21 cellular contexts compared by ENCODE assay signal in genomic region chr4:87805971-87806370, GRCh38. TPM values are rescaled to one million over a fixed set of nuclear protein-coding genes. Genes with fewer than 3 reads are reported as not detected.
DNase-seq lines count a peak whose midpoint lies in the region; ATAC-seq, FAIRE-seq and TF ChIP-seq lines count a peak whose summit lies in the region.
"Had no signal": no experiment of that assay in that cellular context is flagged by ENCODE, and none has a peak within 500 bp of the region (broad histone marks: within the 10 kb centered on the region; RNA-seq: fewer than 3 reads in every experiment).

No MANE protein-coding gene starts in this region.

- no peaks in the 10 kb centered on the region for H3K27me3 ChIP-seq in PC-3 (ENCODE audit: low read length)
- no peaks in the 10 kb centered on the region for H3K27me3 ChIP-seq in fibroblast of lung (ENCODE audit: control insufficient read depth, insufficient read depth, low read length)
- no peaks in the 10 kb centered on the region for H3K27me3 ChIP-seq in dorsolateral prefrontal cortex
- H3K27me3 ChIP-seq: body of pancreas, esophagus muscularis mucosa had no signal

- no peak for FAIRE-seq in urothelium cell line (lab: Jason Lieb, UNC)

- H3K9me3 ChIP-seq in PC-3 (ENCODE audit: low read length) (no peaks in the 10 kb centered on the region), fibroblast of lung (ENCODE audit: control insufficient read depth, insufficient read depth, low read depth, low read length) (no peaks in the 10 kb centered on the region)
- H3K9me3 ChIP-seq: body of pancreas, esophagus muscularis mucosa, prostate gland had no signal

- H3K9me2 ChIP-seq in PC-3 (replicated peaks; ENCODE audit: low read length): no peaks in the 10 kb centered on the region

- CTCF ChIA-PET in PC-3 (lab: Charles Lee): no interaction called here

- no peak; the same call in 1 of the 2 replicates for ATAC-seq in PC-3
- ATAC-seq: body of pancreas; natural killer cell treated with Interleukin-12 subunit alpha and Interleukin-12 subunit beta and Interleukin-15 and Interleukin-18, amount 100 ng/mL, for 72 hours had no signal

- no peaks in the 10 kb centered on the region for H3K36me3 ChIP-seq in PC-3 (ENCODE audit: low read depth, low read length)
- no peaks in the 10 kb centered on the region for H3K36me3 ChIP-seq in fibroblast of lung (ENCODE audit: control insufficient read depth, insufficient read depth, low read length)
- H3K36me3 ChIP-seq: esophagus muscularis mucosa, prostate gland had no signal

- DNase-seq in HS-27A (ENCODE audit: low read depth): peak; percentile 52
- peak; percentile 49 for DNase-seq in PC-3
- DNase-seq in fibroblast of lung (ENCODE audit: low read depth in 2 of 2): peak; percentile 11 to 43
- DNase-seq in urothelium cell line (ENCODE audit: low spot score): peak; percentile 8
- DNase-seq in dorsolateral prefrontal cortex: no peak
- DNase-seq in posterior vena cava (ENCODE audit: low spot score): no peak
- no peak for DNase-seq in NCI-H146 (lab: John Stamatoyannopoulos, UW)
- DNase-seq: activated naive CD4-positive, alpha-beta T cell treated with anti-CD3 and anti-CD28 coated beads, Interleukin-2, amount 10 ng/mL, durations not matched to agents 7 days and 5 days; activated T-cell treated with anti-CD3 and anti-CD28 coated beads, Interleukin-2, amount 50 U/mL, for 1 hour; body of pancreas; DMS153; hippocampal formation; NCI-H187 treated with DMSO at 0.1 percent for 48 hours; NCI-H524 had no signal

- H3K4me1 ChIP-seq in PC-3 (ENCODE audit: insufficient read depth, low read length) (peaks cover 10% of the 10 kb centered on the region), fibroblast of lung (ENCODE audit: control insufficient read depth, extremely low read depth, insufficient read depth, low read length) (no peaks in the 10 kb centered on the region)
- H3K4me1 ChIP-seq: body of pancreas, esophagus muscularis mucosa, prostate gland had no signal

- H4K20me1 ChIP-seq in PC-3 (ENCODE audit: low read length) (no peaks in the 10 kb centered on the region), fibroblast of lung (ENCODE audit: control insufficient read depth, extremely low read depth, insufficient read depth, low read length) (no peaks in the 10 kb centered on the region)

- no peak overlapping the region for H2AFZ ChIP-seq in PC-3 (ENCODE audit: low read length)
- no peak overlapping the region for H2AFZ ChIP-seq in fibroblast of lung (ENCODE audit: low read length)

- peaks cover 6% of the 10 kb centered on the region for H3F3A ChIP-seq in PC-3 (ENCODE audit: low read length, unreplicated experiment)

- no peaks in the 10 kb centered on the region for H3K79me2 ChIP-seq in PC-3 (ENCODE audit: low read length)
- H3K79me2 ChIP-seq in fibroblast of lung (ENCODE audit: control insufficient read depth, insufficient read depth, low read length): no peaks in the 10 kb centered on the region

- POLR2A ChIA-PET in PC-3 (lab: Charles Lee; ENCODE audit: unreplicated experiment): no interaction called here

- no peak overlapping the region for H3K27ac ChIP-seq in PC-3 (ENCODE audit: low read length)
- H3K27ac ChIP-seq in fibroblast of lung (ENCODE audit: insufficient read depth, low read length): no peak overlapping the region
- H3K27ac ChIP-seq in dorsolateral prefrontal cortex: no peak overlapping the region
- H3K27ac ChIP-seq: body of pancreas, esophagus muscularis mucosa, prostate gland had no signal

- BruUV-seq in PC-3 (replicated peaks; lab: Mats Ljungman, UMichigan): no TSS peak

- TF ChIP-seq CTCF in PC-3 (conservative IDR thresholded peaks at IDR 0.05; ENCODE audit: low read depth, low read length): no peak
- no peak for TF ChIP-seq CTCF in fibroblast of lung (conservative IDR thresholded peaks at IDR 0.05 in 1 of 2, IDR thresholded peaks at IDR 0.05 in 1 of 2; ENCODE audit: low read depth in 1 of 2, low read length in 2 of 2)
- no peak for TF ChIP-seq CTCF in dorsolateral prefrontal cortex (IDR thresholded peaks at IDR 0.05 in 54 of 56, conservative IDR thresholded peaks at IDR 0.05 in 2 of 56; ENCODE audit: low read depth in 1 of 56, partially characterized antibody in 56 of 56)

- H3K4me2 ChIP-seq in PC-3 (ENCODE audit: low read length) (peak overlapping the region; percentile 33; the same call in 1 of the 2 replicates), fibroblast of lung (ENCODE audit: extremely low read depth, insufficient read depth, low read length) (peak overlapping the region; percentile 54)

- H3K9ac ChIP-seq in PC-3 (ENCODE audit: low read length): no peak overlapping the region
- H3K9ac ChIP-seq in fibroblast of lung (ENCODE audit: insufficient read depth, low read length): no peak overlapping the region

- H3K4me3 ChIP-seq in PC-3 (ENCODE audit: low read length) (no peak overlapping the region), fibroblast of lung (replicated peaks in 1 of 4; ENCODE audit: control extremely low read depth in 1 of 4, insufficient read depth in 1 of 4, low read depth in 3 of 4, low read length in 4 of 4) (no peak overlapping the region), dorsolateral prefrontal cortex (no peak overlapping the region)
- H3K4me3 ChIP-seq: body of pancreas, esophagus muscularis mucosa, prostate gland had no signal

- intact Hi-C loops in PC-3 (cut with micrococcal nuclease): no loop called here
- intact Hi-C loops in dorsolateral prefrontal cortex (cut with DNase I): no loop called here
- intact Hi-C loops in posterior vena cava (cut with DNase I): no loop called here

RNA-seq across cellular contexts. Expression of gene IBSP, which starts 6.6 kb away (rescaled TPM):
- not detected in 2 replicates for total RNA-seq in PC-3 (2014; rRNA removed)
- total RNA-seq in fibroblast of lung: not detected in 2 replicates
- polyA plus RNA-seq in fibroblast of lung: not detected in 2 replicates
- polyA plus RNA-seq in fibroblast of lung (2012): not detected in 2 replicates
- polyA minus RNA-seq in fibroblast of lung (ENCODE audit: low replicate concordance): not detected in 2 replicates
- 1 to 10 TPM in 1 of 120 experiments, under 1 TPM in 14, not detected in 105; 0.30 to 1.1 (median 0.50) TPM for total RNA-seq in dorsolateral prefrontal cortex
- total RNA-seq in posterior vena cava: not detected
- total RNA-seq: body of pancreas; dermis microvascular lymphatic vessel endothelial cell; esophagus muscularis mucosa; H4; kidney epithelial cell; natural killer cell treated with Interleukin-12 subunit alpha and Interleukin-12 subunit beta and Interleukin-15 and Interleukin-18, amount 100 ng/mL, for 72 hours; prostate gland had no signal
- polyA plus RNA-seq: BJ had no signal

RNA-seq across cellular contexts. Expression of gene MEPE, which starts 26.8 kb away (rescaled TPM):
- total RNA-seq in PC-3 (2014; rRNA removed) (not detected in 2 replicates), fibroblast of lung (not detected in 2 replicates), dorsolateral prefrontal cortex (10 to 100 TPM in 52 of 120 experiments, 1 to 10 TPM in 68; 1.0 to 26.4 (median 8.7) TPM), posterior vena cava (not detected)
- polyA plus RNA-seq in fibroblast of lung: not detected in 2 replicates
- polyA plus RNA-seq in fibroblast of lung (2012): not detected in 2 replicates
- polyA minus RNA-seq in fibroblast of lung (ENCODE audit: low replicate concordance): not detected in 2 replicates
- total RNA-seq: body of pancreas; dermis microvascular lymphatic vessel endothelial cell; esophagus muscularis mucosa; H4; kidney epithelial cell; natural killer cell treated with Interleukin-12 subunit alpha and Interleukin-12 subunit beta and Interleukin-15 and Interleukin-18, amount 100 ng/mL, for 72 hours; prostate gland had no signal
- polyA plus RNA-seq: BJ had no signal

Comparison
In these comparisons a context has a peak if more than half of its experiments do, and no peak if none do; other contexts are left out.
1. DNase-seq: peak in HS-27A (single experiment), PC-3 (single experiment), fibroblast of lung (2 of 2) and urothelium cell line (single experiment); none in dorsolateral prefrontal cortex (0 of 10), posterior vena cava (single experiment) and NCI-H146 (single experiment).